ENCODE assay signal across 20 cellular contexts in the genomic region with DNA sequence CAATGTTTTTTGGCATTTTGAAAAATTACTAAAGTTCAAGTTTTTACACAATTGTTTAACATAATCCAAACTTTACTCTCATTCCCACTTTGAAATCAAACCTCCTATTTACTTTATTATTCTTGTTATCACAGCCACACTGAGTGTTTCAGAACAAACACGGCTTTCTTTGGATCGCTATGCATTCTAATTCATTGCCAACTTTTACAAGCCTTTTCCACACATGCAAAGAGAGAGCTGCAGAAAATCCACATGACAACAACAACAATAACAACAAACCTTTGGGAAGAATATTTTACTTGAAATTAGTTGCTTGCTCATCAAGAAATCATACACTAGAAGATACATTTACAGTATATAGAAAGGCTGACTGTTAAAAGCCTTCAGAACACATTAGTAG. TPM values are rescaled to one million over a fixed set of nuclear protein-coding genes. Genes with fewer than 3 reads are reported as not detected.
DNase-seq lines count a peak whose midpoint lies in the region; ATAC-seq, FAIRE-seq and TF ChIP-seq lines count a peak whose summit lies in the region.
"Had no signal": no experiment of that assay in that cellular context is flagged by ENCODE, and none has a peak within 500 bp of the region (broad histone marks: within the 10 kb centered on the region; RNA-seq: fewer than 3 reads in every experiment).

No MANE protein-coding gene starts in this region.

- no peaks in the 10 kb centered on the region for H3K79me2 ChIP-seq in astrocyte (ENCODE audit: insufficient read depth, low read length)

- H3K4me1 ChIP-seq in astrocyte (ENCODE audit: insufficient read depth, low read length) = peaks cover 11% of the 10 kb centered on the region
- peaks cover 33% of the 10 kb centered on the region for H3K4me1 ChIP-seq in neuron (ENCODE audit: insufficient read depth, low read length)

- FAIRE-seq in astrocyte (lab: Jason Lieb, UNC) = no peak

- no peaks in the 10 kb centered on the region for H3K36me3 Mint-ChIP-seq in astrocyte (ENCODE audit: low read depth, unreplicated experiment)
- H3K36me3 Mint-ChIP-seq: CD4-positive, alpha-beta memory T cell; naive B cell had no signal

- peak overlapping the region; percentile 2; the same call in 1 of the 2 replicates for H3K4me3 ChIP-seq in H7 (ENCODE audit: insufficient read depth, low read depth, low read length)
- no peak overlapping the region for H3K4me3 ChIP-seq in astrocyte (ENCODE audit: insufficient read depth, low read depth, low read length)
- H3K4me3 ChIP-seq in neuron (ENCODE audit: low read length) = peak overlapping the region; percentile 34

- H3K9ac ChIP-seq in astrocyte (ENCODE audit: low read length) = no peak overlapping the region

- H3K27me3 ChIP-seq in H7 (ENCODE audit: control insufficient read depth, insufficient read depth, low read length) (no peaks in the 10 kb centered on the region), astrocyte (ENCODE audit: insufficient read depth, low read length) (no peaks in the 10 kb centered on the region), neuron (ENCODE audit: insufficient read depth, low read length) (no peaks in the 10 kb centered on the region)

- peak overlapping the region; percentile 50 for H3K4me3 Mint-ChIP-seq in astrocyte (ENCODE audit: unreplicated experiment)
- H3K4me3 Mint-ChIP-seq: activated B cell treated with CpG ODN at 0.5 μM for 24 hours; CD4-positive, alpha-beta memory T cell; naive B cell; T-helper 17 cell had no signal

- no peaks in the 10 kb centered on the region for H3K27me3 Mint-ChIP-seq in astrocyte (ENCODE audit: low read depth, unreplicated experiment)

- H3K9me3 Mint-ChIP-seq in astrocyte (ENCODE audit: unreplicated experiment) = no peaks in the 10 kb centered on the region
- H3K9me3 Mint-ChIP-seq: activated B cell treated with CpG ODN at 0.5 μM for 24 hours; activated T-helper 2 cell treated with anti-CD3 and anti-CD28 coated beads, Interferon-gamma antibody, Interleukin-2, Interleukin-4, amounts not matched to agents 10 μg/mL and 5 μg/mL and 100 μg/mL, durations not matched to agents 14 hours and 24 hours and 36 hours; naive B cell had no signal

- H2AFZ ChIP-seq in astrocyte (ENCODE audit: low read depth, low read length) (no peak overlapping the region), neuron (ENCODE audit: low read depth, low read length) (peak overlapping the region; percentile 58)

- TF ChIP-seq CTCF in astrocyte (IDR thresholded peaks at IDR 0.05; ENCODE audit: insufficient read depth, low read depth, low read length) = no peak

- no peak overlapping the region for H3K27ac ChIP-seq in astrocyte (ENCODE audit: low read depth, low read length)

- peak overlapping the region; percentile 63 for H3K4me2 ChIP-seq in astrocyte (ENCODE audit: low read length)

- no peak for ATAC-seq in GM18861 (IDR thresholded peaks at IDR 0.05; ENCODE audit: unreplicated experiment)
- ATAC-seq in HG03175 (IDR thresholded peaks at IDR 0.05; ENCODE audit: unreplicated experiment) = no peak
- ATAC-seq: T-helper 17 cell had no signal

- no peak for DNase-seq in H7
- no peak for DNase-seq in astrocyte (ENCODE audit: low read depth)
- peak; percentile 30 for DNase-seq in globus pallidus (ENCODE audit: low spot score)
- DNase-seq in HUDEP-2 (lab: John Stamatoyannopoulos, UW; ENCODE audit: unreplicated experiment in 76 of 76) = no peak
- DNase-seq in NCI-H2107 treated with DMSO at 0.1 percent for 48 hours (lab: John Stamatoyannopoulos, UW; ENCODE audit: unreplicated experiment) = no peak
- DNase-seq: activated B cell treated with CpG ODN at 0.5 μM for 24 hours; CD4-positive, alpha-beta memory T cell; cerebellar nuclear complex; DND-41; naive B cell; NCI-H146; NCI-H226; SHP77 treated with DMSO at 0.1 percent for 48 hours; stimulated activated CD4-positive, alpha-beta T cell treated with anti-CD3 and anti-CD28 coated beads, Interleukin-12 subunit alpha, Interleukin-12 subunit beta, amount 100 ng/mL, for 4 hours; stimulated activated naive CD4-positive, alpha-beta T cell treated with Interleukin-2 at 50 U/mL for 16 hours; T-helper 17 cell had no signal

- H3K4me1 Mint-ChIP-seq in astrocyte (ENCODE audit: low read depth, unreplicated experiment) = peaks cover 26% of the 10 kb centered on the region
- H3K4me1 Mint-ChIP-seq: activated B cell treated with CpG ODN at 0.5 μM for 24 hours; CD4-positive, alpha-beta memory T cell; naive B cell had no signal

- no peaks in the 10 kb centered on the region for H4K20me1 ChIP-seq in astrocyte (ENCODE audit: insufficient read depth, low read length)

- no peaks in the 10 kb centered on the region for H3K36me3 ChIP-seq in H7 (replicated peaks; ENCODE audit: control insufficient read depth, insufficient read depth, low read length)
- H3K36me3 ChIP-seq in astrocyte (ENCODE audit: insufficient read depth, low read length) = no peaks in the 10 kb centered on the region
- no peaks in the 10 kb centered on the region for H3K36me3 ChIP-seq in neuron (ENCODE audit: insufficient read depth, low read length)

- H3K9me3 ChIP-seq in astrocyte (ENCODE audit: insufficient read depth, low read depth, low read length) (no peaks in the 10 kb centered on the region), neuron (ENCODE audit: low read length) (no peaks in the 10 kb centered on the region)

- H3K27ac Mint-ChIP-seq in astrocyte (ENCODE audit: unreplicated experiment) = no peak overlapping the region
- H3K27ac Mint-ChIP-seq: activated B cell treated with CpG ODN at 0.5 μM for 24 hours; activated T-helper 2 cell treated with anti-CD3 and anti-CD28 coated beads, Interferon-gamma antibody, Interleukin-2, Interleukin-4, amounts not matched to agents 10 μg/mL and 5 μg/mL and 100 μg/mL, durations not matched to agents 14 hours and 24 hours and 36 hours; CD4-positive, alpha-beta memory T cell; naive B cell; T-helper 17 cell had no signal

RNA-seq across cellular contexts. Expression of a gene that starts 49.2 kb away (rescaled TPM):
- 33.0 and 45.1 TPM in 2 replicates for total RNA-seq in H7 (2014; rRNA removed; shearing (Covaris generic))
- 166 and 171 TPM in 2 replicates for total RNA-seq in astrocyte
